In the genomic region with DNA sequence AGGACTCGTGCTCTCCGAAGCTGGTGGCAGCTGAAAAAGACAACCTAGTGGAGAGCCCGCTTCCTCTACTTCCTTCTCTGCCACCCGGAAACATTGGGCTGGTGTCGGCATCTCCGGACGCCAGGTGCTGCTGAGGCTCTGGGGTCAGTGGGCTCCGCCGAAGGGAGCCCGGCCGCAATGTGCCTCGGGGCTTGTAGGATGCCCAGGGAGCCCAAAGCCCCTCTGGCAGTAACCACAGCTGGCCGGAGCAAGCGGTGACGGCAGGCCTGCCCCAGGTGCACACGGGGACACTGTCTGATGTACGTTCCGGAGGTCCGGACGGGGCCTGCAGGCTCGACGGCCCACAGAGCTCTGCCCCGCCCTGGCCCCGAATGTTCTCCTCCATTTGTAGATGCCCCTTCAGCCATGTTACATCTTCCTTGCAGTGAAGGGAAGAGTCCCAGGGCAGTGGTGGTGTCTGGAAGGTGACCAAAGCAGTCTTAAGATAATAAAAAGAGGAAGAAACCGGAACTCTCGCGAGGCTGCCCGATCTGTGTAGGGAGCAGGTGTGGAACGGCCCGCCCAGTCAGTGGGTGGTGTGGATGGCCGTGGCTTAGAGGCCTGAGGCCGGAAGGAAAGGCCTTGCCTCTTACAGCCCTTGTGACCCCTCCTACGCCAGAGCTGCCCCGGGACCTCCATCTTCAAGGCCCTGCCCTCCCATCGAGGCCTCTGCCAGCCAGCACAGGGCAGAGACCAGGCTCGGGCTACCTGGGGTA, we compare ENCODE assay signal across 23 cellular contexts.
"Had no signal": no experiment of that assay in that cellular context is flagged by ENCODE, and none has a peak within 500 bp of the region (broad histone marks: within the 10 kb centered on the region; RNA-seq: fewer than 3 reads in every experiment).

No MANE protein-coding gene starts in this region.

- H3K4me3 Mint-ChIP-seq: activated CD8-positive, alpha-beta T cell treated with anti-CD3 and anti-CD28 coated beads for 36 hours; activated naive CD4-positive, alpha-beta T cell treated with anti-CD3 and anti-CD28 coated beads, Interleukin-2, amount 10 ng/mL, durations not matched to agents 7 days and 5 days; activated naive CD8-positive, alpha-beta T cell treated with anti-CD3 and anti-CD28 coated beads for 36 hours; activated T-cell treated with anti-CD3 and anti-CD28 coated beads, Interleukin-2, amount 50 U/mL, for 72 hours; T-helper 2 cell treated with Interferon-gamma antibody and Interleukin-4, amounts not matched to agents 5 μg/mL and 100 μg/mL, for 36 hours had no signal

- H3K27me3 ChIP-seq: brain microvascular endothelial cell, cardiac muscle cell had no signal

- H3K9me3 Mint-ChIP-seq: activated CD8-positive, alpha-beta T cell treated with anti-CD3 and anti-CD28 coated beads for 36 hours; activated naive CD4-positive, alpha-beta T cell treated with anti-CD3 and anti-CD28 coated beads, Interleukin-2, amount 10 ng/mL, durations not matched to agents 7 days and 5 days; activated naive CD8-positive, alpha-beta T cell treated with anti-CD3 and anti-CD28 coated beads for 36 hours; activated T-cell treated with anti-CD3 and anti-CD28 coated beads, Interleukin-2, amount 50 U/mL, for 72 hours; activated T-helper 2 cell treated with anti-CD3 and anti-CD28 coated beads, Interferon-gamma antibody, Interleukin-2, Interleukin-4, amounts not matched to agents 10 μg/mL and 5 μg/mL and 100 μg/mL, durations not matched to agents 14 hours and 24 hours and 36 hours; T-helper 2 cell treated with Interferon-gamma antibody and Interleukin-4, amounts not matched to agents 5 μg/mL and 100 μg/mL, for 36 hours had no signal

- H3K27ac ChIP-seq: brain microvascular endothelial cell, cardiac muscle cell, SK-N-MC, WERI-Rb-1 had no signal

- H3K4me3 ChIP-seq: cardiac muscle cell, SK-N-MC had no signal

- H3K4me1 Mint-ChIP-seq: activated naive CD4-positive, alpha-beta T cell treated with anti-CD3 and anti-CD28 coated beads, Interleukin-2, amount 10 ng/mL, durations not matched to agents 7 days and 5 days; activated naive CD8-positive, alpha-beta T cell treated with anti-CD3 and anti-CD28 coated beads for 36 hours had no signal

- DNase-seq: activated CD4-positive, alpha-beta T cell treated with anti-CD3 and anti-CD28 coated beads for 4 hours; activated CD8-positive, alpha-beta memory T cell treated with anti-CD3 and anti-CD28 coated beads, Interleukin-2, amount 50 U/mL, for 4 hours; activated CD8-positive, alpha-beta T cell treated with anti-CD3 and anti-CD28 coated beads for 36 hours; activated gamma-delta T cell treated with Interleukin-2 at 50 U/mL for 16 hours; activated naive CD4-positive, alpha-beta T cell treated with anti-CD3 and anti-CD28 coated beads, Interleukin-2, amount 10 ng/mL, durations not matched to agents 7 days and 5 days; activated naive CD8-positive, alpha-beta T cell treated with anti-CD3 and anti-CD28 coated beads for 36 hours; activated T-cell treated with anti-CD3 and anti-CD28 coated beads, Interleukin-2, amount 50 U/mL, for 72 hours; brain microvascular endothelial cell; Kasumi-1; KBM-7; NCI-H1105 treated with DMSO at 0.1 percent for 48 hours; NCI-H1436 treated with DMSO at 0.1 percent for 48 hours; NCI-H187; NCI-H2081; NCI-H510A treated with DMSO at 0.1 percent for 48 hours; NCI-H69; PC-3; T-helper 1 cell; WERI-Rb-1 had no signal

- H3K36me3 ChIP-seq: cardiac muscle cell had no signal

- H3K27ac Mint-ChIP-seq: activated CD8-positive, alpha-beta T cell treated with anti-CD3 and anti-CD28 coated beads for 36 hours; activated naive CD4-positive, alpha-beta T cell treated with anti-CD3 and anti-CD28 coated beads, Interleukin-2, amount 10 ng/mL, durations not matched to agents 7 days and 5 days; activated naive CD8-positive, alpha-beta T cell treated with anti-CD3 and anti-CD28 coated beads for 36 hours; activated T-cell treated with anti-CD3 and anti-CD28 coated beads, Interleukin-2, amount 50 U/mL, for 72 hours; activated T-helper 2 cell treated with anti-CD3 and anti-CD28 coated beads, Interferon-gamma antibody, Interleukin-2, Interleukin-4, amounts not matched to agents 10 μg/mL and 5 μg/mL and 100 μg/mL, durations not matched to agents 14 hours and 24 hours and 36 hours; T-helper 2 cell treated with Interferon-gamma antibody and Interleukin-4, amounts not matched to agents 5 μg/mL and 100 μg/mL, for 36 hours had no signal

- ATAC-seq: activated CD8-positive, alpha-beta T cell treated with anti-CD3 and anti-CD28 coated beads for 36 hours; activated T-cell treated with anti-CD3 and anti-CD28 coated beads, Interleukin-2, amount 50 U/mL, for 72 hours; PC-3 had no signal

- H3K27me3 Mint-ChIP-seq: activated CD8-positive, alpha-beta T cell treated with anti-CD3 and anti-CD28 coated beads for 36 hours; activated naive CD4-positive, alpha-beta T cell treated with anti-CD3 and anti-CD28 coated beads, Interleukin-2, amount 10 ng/mL, durations not matched to agents 7 days and 5 days; activated naive CD8-positive, alpha-beta T cell treated with anti-CD3 and anti-CD28 coated beads for 36 hours had no signal
